Comparison of ENCODE assay signal across 19 cellular contexts in genomic region chr2:237336131-237336530, GRCh38.
DNase-seq lines count a peak whose midpoint lies in the region; ATAC-seq and TF ChIP-seq lines count a peak whose summit lies in the region.
"Had no signal": no experiment of that assay in that cellular context is flagged by ENCODE, and none has a peak within 500 bp of the region (broad histone marks: within the 10 kb centered on the region; RNA-seq: fewer than 3 reads in every experiment).

No MANE protein-coding gene starts in this region.

- H2AFZ ChIP-seq in GM23248 (no peak overlapping the region), smooth muscle cell (ENCODE audit: low read depth) (no peak overlapping the region)

- H3K4me1 ChIP-seq in GM23248 (ENCODE audit: insufficient read depth) (no peaks in the 10 kb centered on the region), adipocyte (ENCODE audit: control insufficient read depth, insufficient read depth, low read length) (peaks cover 21% of the 10 kb centered on the region), smooth muscle cell (ENCODE audit: low read depth) (peaks cover 14% of the 10 kb centered on the region), foreskin keratinocyte (no peaks in the 10 kb centered on the region)

- H3K27ac Mint-ChIP-seq in nephron progenitor cell (no peak overlapping the region), chondrocyte (ENCODE audit: unreplicated experiment) (no peak overlapping the region)
- H3K27ac Mint-ChIP-seq: B cell; CD4-positive, alpha-beta memory T cell had no signal

- H3K4me3 Mint-ChIP-seq in nephron progenitor cell (no peak overlapping the region), chondrocyte (ENCODE audit: unreplicated experiment) (no peak overlapping the region)
- H3K4me3 Mint-ChIP-seq: B cell; CD4-positive, alpha-beta memory T cell had no signal

- H3K27me3 ChIP-seq in GM23248 (replicated peaks; ENCODE audit: insufficient read depth) (no peaks in the 10 kb centered on the region), adipocyte (replicated peaks; ENCODE audit: control insufficient read depth, insufficient read depth, low read length) (no peaks in the 10 kb centered on the region), smooth muscle cell (ENCODE audit: low read depth) (no peaks in the 10 kb centered on the region), foreskin keratinocyte (peaks cover 11% of the 10 kb centered on the region)

- ATAC-seq in foreskin keratinocyte = no peak
- ATAC-seq: HCT116 had no signal

- no peak overlapping the region for H3K4me3 ChIP-seq in GM23248
- no peak overlapping the region for H3K4me3 ChIP-seq in adipocyte (ENCODE audit: low read length)
- H3K4me3 ChIP-seq in smooth muscle cell = no peak overlapping the region

- peaks cover 46% of the 10 kb centered on the region for H3K36me3 Mint-ChIP-seq in nephron progenitor cell (ENCODE audit: low read depth)
- H3K36me3 Mint-ChIP-seq in chondrocyte (ENCODE audit: low read depth) = peaks cover 34% of the 10 kb centered on the region

- no peaks in the 10 kb centered on the region for H3K9me2 ChIP-seq in GM23248 (ENCODE audit: insufficient read depth)

- H4K20me1 ChIP-seq in GM23248 (ENCODE audit: insufficient read depth) (no peaks in the 10 kb centered on the region), smooth muscle cell (ENCODE audit: low read depth) (peaks cover 51% of the 10 kb centered on the region)

- H3K4me2 ChIP-seq in GM23248 (ENCODE audit: unreplicated experiment) = no peak overlapping the region
- H3K4me2 ChIP-seq in smooth muscle cell = no peak overlapping the region

- no peak overlapping the region for H3K9ac ChIP-seq in GM23248
- peak overlapping the region; percentile 49 for H3K9ac ChIP-seq in adipocyte (ENCODE audit: low read length)
- H3K9ac ChIP-seq in smooth muscle cell (ENCODE audit: low read depth) = peak overlapping the region; percentile 0

- H3K36me3 ChIP-seq in GM23248 (ENCODE audit: low read depth) = peaks cover 95% of the 10 kb centered on the region
- peaks cover 98% of the 10 kb centered on the region for H3K36me3 ChIP-seq in adipocyte (ENCODE audit: control insufficient read depth, insufficient read depth, low read length, severe bottlenecking)
- H3K36me3 ChIP-seq in smooth muscle cell (ENCODE audit: low read depth) = peaks cover 31% of the 10 kb centered on the region

- H3F3A ChIP-seq in GM23248 (ENCODE audit: insufficient read depth) (peaks cover 99% of the 10 kb centered on the region), smooth muscle cell (ENCODE audit: low read depth) (peaks cover 77% of the 10 kb centered on the region)

- H3K27me3 Mint-ChIP-seq in nephron progenitor cell (ENCODE audit: low read depth, poor library complexity) (no peaks in the 10 kb centered on the region), chondrocyte (ENCODE audit: low read depth) (no peaks in the 10 kb centered on the region)

- in situ Hi-C loops in GM23248 (cut with MboI) = no loop called here

- H3K27ac ChIP-seq in GM23248 (peak overlapping the region; percentile 39), smooth muscle cell (ENCODE audit: low read depth) (peak overlapping the region; percentile 85), foreskin keratinocyte (no peak overlapping the region)

- H3K9me3 Mint-ChIP-seq in nephron progenitor cell (no peaks in the 10 kb centered on the region), chondrocyte (ENCODE audit: low read depth) (no peaks in the 10 kb centered on the region)
- H3K9me3 Mint-ChIP-seq: CD4-positive, alpha-beta memory T cell had no signal

- TF ChIP-seq CTCF in nephron progenitor cell (IDR thresholded peaks at IDR 0.05) (no peak), smooth muscle cell (IDR thresholded peaks at IDR 0.05; ENCODE audit: borderline replicate concordance, insufficient read depth, poor library complexity, severe bottlenecking) (no peak), chondrocyte (IDR thresholded peaks at IDR 0.05) (no peak), foreskin keratinocyte (conservative IDR thresholded peaks at IDR 0.05) (no peak)

- WGBS in GM23248 (ENCODE audit: low coverage in 1 of 2, low lambda C conversion rate in 2 of 2, missing lambda C conversion rate in 2 of 2), 2 experiments = 88 to 89% methylated on average over 16 of the region's 16 CpGs
- 75% methylated on average over 16 of the region's 16 CpGs for WGBS in smooth muscle cell (ENCODE audit: low lambda C conversion rate)

- H3K9me3 ChIP-seq in GM23248 (ENCODE audit: low read depth) (no peaks in the 10 kb centered on the region), adipocyte (ENCODE audit: control insufficient read depth, low read length) (no peaks in the 10 kb centered on the region), smooth muscle cell (replicated peaks; ENCODE audit: low read depth) (no peaks in the 10 kb centered on the region)

- DNase-seq in GM23248 (no peak), adipocyte (ENCODE audit: low read depth) (no peak), nephron progenitor cell (peak; percentile 20), smooth muscle cell (lab: John Stamatoyannopoulos, UW; ENCODE audit: unreplicated experiment) (no peak), chondrocyte (ENCODE audit: low spot score) (no peak), foreskin keratinocyte (no peak), cerebellar nuclear complex (lab: John Stamatoyannopoulos, UW) (no peak), NCI-H510A treated with DMSO at 0.1 percent for 48 hours (lab: John Stamatoyannopoulos, UW) (no peak)
- DNase-seq: CD4-positive, alpha-beta memory T cell; KBM-7; MV-4-11; NCI-H1417 treated with DMSO at 0.1 percent for 48 hours; NCI-H1930; NCI-H69; NK-92 treated with Interleukin-12 subunit alpha and Interleukin-12 subunit beta, amount 100 ng/mL, for 24 hours; OCI-M1; SHP77 treated with DMSO at 0.1 percent for 48 hours had no signal

- H3K4me1 Mint-ChIP-seq in nephron progenitor cell (no peaks in the 10 kb centered on the region), chondrocyte (ENCODE audit: low read depth) (no peaks in the 10 kb centered on the region)
- H3K4me1 Mint-ChIP-seq: B cell; CD4-positive, alpha-beta memory T cell had no signal

- H3K79me2 ChIP-seq in GM23248 (ENCODE audit: insufficient read depth) (peaks cover 97% of the 10 kb centered on the region), smooth muscle cell (ENCODE audit: low read depth) (peaks cover 44% of the 10 kb centered on the region)
